ENCODE assay signal across 12 cellular contexts in the genomic region with DNA sequence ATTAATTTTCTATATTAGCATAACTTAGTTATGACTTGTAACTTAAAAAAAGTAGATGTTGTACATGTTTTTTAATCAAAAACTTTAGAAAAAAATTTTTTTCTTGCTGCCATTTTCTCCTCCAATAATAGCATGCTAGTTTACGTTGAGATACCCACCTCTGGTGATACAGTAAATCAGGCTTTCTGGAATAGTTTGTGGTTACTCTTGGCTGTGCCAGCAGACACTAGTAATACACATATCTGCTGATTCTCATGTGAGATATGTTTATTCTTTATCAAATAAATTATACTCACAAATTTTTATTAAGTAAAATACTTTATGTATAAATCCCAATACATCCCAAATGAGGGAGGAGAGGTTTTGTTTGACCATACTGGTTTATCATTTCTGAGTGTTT.
DNase-seq lines count a peak whose midpoint lies in the region; ATAC-seq and TF ChIP-seq lines count a peak whose summit lies in the region.
"Had no signal": no experiment of that assay in that cellular context is flagged by ENCODE, and none has a peak within 500 bp of the region (broad histone marks: within the 10 kb centered on the region; RNA-seq: fewer than 3 reads in every experiment).

No MANE protein-coding gene starts in this region.

- intact Hi-C loops in HCT116 (cut with micrococcal nuclease), result no loop called here

- H3K4me2 ChIP-seq in HCT116 (ENCODE audit: low read length), result peak overlapping the region; percentile 61

- DNase-seq in HCT116 (ENCODE audit: low read depth, low spot score), result no peak
- DNase-seq in activated naive CD4-positive, alpha-beta T cell treated with anti-CD3 and anti-CD28 coated beads, Interleukin-2, amount 50 U/mL, for 72 hours (ENCODE audit: low spot score in 2 of 2), result no peak
- peak; percentile 56 for DNase-seq in iris pigment epithelial cell (ENCODE audit: low read depth)
- no peak for DNase-seq in iPS-NIHi11 (ENCODE audit: low spot score)
- DNase-seq: activated CD8-positive, alpha-beta memory T cell treated with anti-CD3 and anti-CD28 coated beads, Interleukin-2, amount 50 U/mL, for 48 hours; NCI-H1436 treated with DMSO at 0.1 percent for 48 hours had no signal

- H3K9me3 Mint-ChIP-seq in activated naive CD4-positive, alpha-beta T cell treated with anti-CD3 and anti-CD28 coated beads, Interleukin-2, amount 50 U/mL, for 72 hours, result no peaks in the 10 kb centered on the region
- H3K9me3 Mint-ChIP-seq: dendritic cell treated with granulocyte-macrophage colony-stimulating factor and Interleukin-4, amounts not matched to agents 40 ng/mL and 50 ng/mL, for 4 days; nephron; T-helper 1 cell treated with Interleukin-12 subunit alpha and Interleukin-12 subunit beta and Interleukin-4 antibody, amounts not matched to agents 30 μg/mL and 1 μg/mL, for 36 hours had no signal

- no peaks in the 10 kb centered on the region for H3K79me2 ChIP-seq in HCT116 (ENCODE audit: insufficient read depth, low read length)

- BruUV-seq in HCT116 (replicated peaks; lab: Mats Ljungman, UMichigan), result no TSS peak

- ATAC-seq in HCT116, result no peak
- ATAC-seq in activated naive CD4-positive, alpha-beta T cell treated with anti-CD3 and anti-CD28 coated beads, Interleukin-2, amount 50 U/mL, for 72 hours, result no peak
- ATAC-seq in HG03460 (IDR thresholded peaks at IDR 0.05; ENCODE audit: unreplicated experiment), result no peak
- ATAC-seq in GM21515 (IDR thresholded peaks at IDR 0.05; ENCODE audit: unreplicated experiment), result no peak

- no peaks in the 10 kb centered on the region for H3K27me3 ChIP-seq in HCT116 (ENCODE audit: insufficient read depth, low read length)

- POLR2A ChIA-PET in HCT116 (lab: Charles Lee), result no interaction called here

- H3K9me2 ChIP-seq in HCT116 (ENCODE audit: insufficient read depth), result no peaks in the 10 kb centered on the region

- TF ChIP-seq RAD21 in HCT116 (IDR thresholded peaks at IDR 0.05; ENCODE audit: low read depth), result no peak

- CTCF ChIA-PET in HCT116 (lab: Charles Lee), result interaction anchor here (1.4 to 3.3 kb wide), 2 partner anchors 10 to 181 kb away, joined by 3 to 10 read pairs; no protein-coding TSS in a partner anchor

- no peaks in the 10 kb centered on the region for H3K9me3 ChIP-seq in HCT116 (ENCODE audit: control insufficient read depth in 1 of 2, insufficient read depth in 1 of 2, low read depth in 1 of 2, low read length in 2 of 2)

- H3K36me3 Mint-ChIP-seq in activated naive CD4-positive, alpha-beta T cell treated with anti-CD3 and anti-CD28 coated beads, Interleukin-2, amount 50 U/mL, for 72 hours, result peaks cover 5 to 40% of the 10 kb centered on the region in 2 donors

- RAD21 ChIA-PET in HCT116 (lab: Charles Lee; ENCODE audit: low non-redundant PET in 1 of 2, low total read pairs in 2 of 2, uncharacterized antibody in 2 of 2, unreplicated experiment in 2 of 2), result interaction anchor here in 1 of 2 experiments (0.6 kb wide), 1 partner anchor 11 kb away, joined by 4 read pairs; no protein-coding TSS in a partner anchor

- H3K4me3 ChIP-seq in HCT116 (replicated peaks in 1 of 2; ENCODE audit: low read depth in 1 of 2, low read length in 2 of 2) (no peak overlapping the region), skin epidermis (no peak overlapping the region)

- peaks cover 34% of the 10 kb centered on the region in 2 experiments for H3K4me1 ChIP-seq in HCT116 (ENCODE audit: control insufficient read depth in 1 of 2, insufficient read depth in 2 of 2, low read length in 2 of 2)

- H3K27ac Mint-ChIP-seq in activated naive CD4-positive, alpha-beta T cell treated with anti-CD3 and anti-CD28 coated beads, Interleukin-2, amount 50 U/mL, for 72 hours, result peak overlapping the region; percentile 86 to 96
- H3K27ac Mint-ChIP-seq: dendritic cell treated with granulocyte-macrophage colony-stimulating factor and Interleukin-4, amounts not matched to agents 40 ng/mL and 50 ng/mL, for 4 days; T-helper 1 cell treated with Interleukin-12 subunit alpha and Interleukin-12 subunit beta and Interleukin-4 antibody, amounts not matched to agents 30 μg/mL and 1 μg/mL, for 36 hours had no signal

- no peak for TF ChIP-seq CTCF in HCT116 (IDR thresholded peaks at IDR 0.05 in 2 of 3, conservative IDR thresholded peaks at IDR 0.05 in 1 of 3; ENCODE audit: borderline replicate concordance in 1 of 3, insufficient read depth in 1 of 3, low read depth in 2 of 3, low read length in 2 of 3)

- H3K27ac ChIP-seq in HCT116 (ENCODE audit: low read depth, low read length), result no peak overlapping the region
- H3K27ac ChIP-seq in skin epidermis, result peak overlapping the region in 14 of 21 experiments; percentile 5 to 79 (median 66)

- H3K36me3 ChIP-seq in HCT116 (ENCODE audit: control insufficient read depth in 1 of 2, insufficient read depth in 2 of 2, low read length in 2 of 2), result no peaks in the 10 kb centered on the region

- H2AFZ ChIP-seq in HCT116 (ENCODE audit: low read depth, low read length, poor library complexity, severe bottlenecking), result no peak overlapping the region

- H3K9ac ChIP-seq in HCT116 (ENCODE audit: low read length), result 0 out of 2 replicates have a peak overlapping the region, but pooled peaks have one; percentile 12

- H4K20me1 ChIP-seq in HCT116 (ENCODE audit: insufficient read depth), result no peaks in the 10 kb centered on the region

- no peak for TF ChIP-seq POLR2A in HCT116 (IDR thresholded peaks at IDR 0.05; ENCODE audit: borderline replicate concordance, extremely low read depth, insufficient read depth, insufficient read length)

TF ChIP-seq in HCT116, 20 proteins besides CTCF, POLR2A, EP300 and RAD21:
- no peak for TF ChIP-seq JUND (IDR thresholded peaks at IDR 0.05)
- TF ChIP-seq, protein P1, sequence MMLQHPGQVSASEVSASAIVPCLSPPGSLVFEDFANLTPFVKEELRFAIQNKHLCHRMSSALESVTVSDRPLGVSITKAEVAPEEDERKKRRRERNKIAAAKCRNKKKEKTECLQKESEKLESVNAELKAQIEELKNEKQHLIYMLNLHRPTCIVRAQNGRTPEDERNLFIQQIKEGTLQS (IDR thresholded peaks at IDR 0.05), result no peak
- TF ChIP-seq FOSL1 (IDR thresholded peaks at IDR 0.05; ENCODE audit: low read depth), result no peak
- TF ChIP-seq ZFX (IDR thresholded peaks at IDR 0.05), result no peak
- TF ChIP-seq, protein P2, sequence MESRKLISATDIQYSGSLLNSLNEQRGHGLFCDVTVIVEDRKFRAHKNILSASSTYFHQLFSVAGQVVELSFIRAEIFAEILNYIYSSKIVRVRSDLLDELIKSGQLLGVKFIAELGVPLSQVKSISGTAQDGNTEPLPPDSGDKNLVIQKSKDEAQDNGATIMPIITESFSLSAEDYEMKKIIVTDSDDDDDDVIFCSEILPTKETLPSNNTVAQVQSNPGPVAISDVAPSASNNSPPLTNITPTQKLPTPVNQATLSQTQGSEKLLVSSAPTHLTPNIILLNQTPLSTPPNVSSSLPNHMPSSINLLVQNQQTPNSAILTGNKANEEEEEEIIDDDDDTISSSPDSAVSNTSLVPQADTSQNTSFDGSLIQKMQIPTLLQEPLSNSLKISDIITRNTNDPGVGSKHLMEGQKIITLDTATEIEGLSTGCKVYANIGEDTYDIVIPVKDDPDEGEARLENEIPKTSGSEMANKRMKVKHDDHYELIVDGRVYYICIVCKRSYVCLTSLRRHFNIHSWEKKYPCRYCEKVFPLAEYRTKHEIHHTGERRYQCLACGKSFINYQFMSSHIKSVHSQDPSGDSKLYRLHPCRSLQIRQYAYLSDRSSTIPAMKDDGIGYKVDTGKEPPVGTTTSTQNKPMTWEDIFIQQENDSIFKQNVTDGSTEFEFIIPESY (IDR thresholded peaks at IDR 0.05; ENCODE audit: extremely low read depth, insufficient replicate concordance, low read length), result no peak
- no peak for TF ChIP-seq TCF7L2 (IDR thresholded peaks at IDR 0.05; ENCODE audit: borderline replicate concordance, extremely low read depth, insufficient read depth, insufficient read length)
- TF ChIP-seq SIN3A (IDR thresholded peaks at IDR 0.05; ENCODE audit: low read depth), result no peak
- no peak for TF ChIP-seq EZH2phosphoT487 (IDR thresholded peaks at IDR 0.05; ENCODE audit: borderline replicate concordance)
- no peak for TF ChIP-seq ZNF274 (IDR thresholded peaks at IDR 0.05; ENCODE audit: low read depth, low read length)
- no peak for TF ChIP-seq ELF1 (IDR thresholded peaks at IDR 0.05; ENCODE audit: borderline replicate concordance, low read depth)
- no peak for TF ChIP-seq YY1 (IDR thresholded peaks at IDR 0.05; ENCODE audit: extremely low read depth, insufficient replicate concordance, low read depth, low read length)
- TF ChIP-seq POLR2AphosphoS5 (IDR thresholded peaks at IDR 0.05; ENCODE audit: low read depth, low read length), result no peak
- TF ChIP-seq EZH2 (IDR thresholded peaks at IDR 0.05), result no peak
- no peak for TF ChIP-seq EGR1 (IDR thresholded peaks at IDR 0.05; ENCODE audit: low read depth)
- TF ChIP-seq CBX3 (IDR thresholded peaks at IDR 0.05; ENCODE audit: low read depth), result no peak
- no peak for TF ChIP-seq SP1 (IDR thresholded peaks at IDR 0.05; ENCODE audit: low read depth)
- no peak for TF ChIP-seq SRF (IDR thresholded peaks at IDR 0.05; ENCODE audit: low read depth)
